ENCODE assay signal across 9 cellular contexts in the genomic region with DNA sequence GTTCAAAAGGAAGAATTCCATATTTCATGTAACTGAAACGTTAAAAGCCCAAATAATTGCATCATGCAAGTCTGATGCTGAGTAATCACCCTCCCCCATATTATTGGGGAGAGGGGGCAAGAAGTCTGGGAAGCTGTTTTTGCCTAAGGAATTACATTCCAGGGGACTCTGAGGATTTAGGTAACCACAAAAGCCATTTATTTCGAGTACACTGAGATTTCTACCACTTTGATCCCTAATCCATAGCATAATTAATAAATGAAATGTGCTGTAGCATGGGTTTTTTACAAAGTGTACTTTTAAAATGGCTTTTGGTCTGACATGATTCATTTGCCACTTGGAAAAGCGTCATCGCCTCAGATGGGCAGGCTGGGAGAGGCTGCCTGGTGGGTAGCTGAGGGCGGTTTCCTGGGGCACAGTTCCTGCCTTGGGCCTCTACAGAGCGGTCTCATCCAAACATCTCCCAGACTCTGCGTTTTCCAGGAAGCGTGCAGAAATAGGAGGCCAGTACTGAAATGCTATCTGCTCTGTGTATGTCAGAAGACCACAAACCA.
DNase-seq lines count a peak whose midpoint lies in the region; ATAC-seq and TF ChIP-seq lines count a peak whose summit lies in the region.
"Had no signal": no experiment of that assay in that cellular context is flagged by ENCODE, and none has a peak within 500 bp of the region (broad histone marks: within the 10 kb centered on the region; RNA-seq: fewer than 3 reads in every experiment).

No MANE protein-coding gene starts in this region.

- no peak for ATAC-seq in HG03432 (IDR thresholded peaks at IDR 0.05; ENCODE audit: unreplicated experiment)
- no peak for ATAC-seq in GM18498 (IDR thresholded peaks at IDR 0.05; ENCODE audit: unreplicated experiment)

- no peak overlapping the region for H3K4me3 ChIP-seq in AG09309 (ENCODE audit: control insufficient read depth, low read depth, low read length)

- TF ChIP-seq CTCF in AG09309 (IDR thresholded peaks at IDR 0.05; ENCODE audit: control insufficient read depth, insufficient read depth, low read depth, low read length, missing control alignments) = no peak

- DNase-seq in AG09309 (ENCODE audit: low read depth) (peak; percentile 77), M059J (ENCODE audit: low read depth) (peak; percentile 90), dedifferentiated amniotic fluid mesenchymal stem cell (ENCODE audit: extremely low spot score) (peak; percentile 77), non-pigmented ciliary epithelial cell (ENCODE audit: low read depth) (peak; percentile 37), NCI-H2081 treated with DMSO at 0.1 percent for 48 hours (lab: John Stamatoyannopoulos, UW) (no peak), globus pallidus (ENCODE audit: low spot score) (no peak)
- DNase-seq: NCI-H2171 had no signal

Comparison
In these comparisons a context has a peak if more than half of its experiments do, and no peak if none do; other contexts are left out.
1. DNase-seq: peak in AG09309 (single experiment), M059J (single experiment), dedifferentiated amniotic fluid mesenchymal stem cell (single experiment) and non-pigmented ciliary epithelial cell (single experiment); none in NCI-H2081 treated with DMSO at 0.1 percent for 48 hours (single experiment) and globus pallidus (single experiment).